In genomic region chr11:59273008-59273841, GRCh38 we compare ENCODE assay signal across 8 cellular contexts.
DNase-seq lines count a peak whose midpoint lies in the region; ATAC-seq and TF ChIP-seq lines count a peak whose summit lies in the region.

No MANE protein-coding gene starts in this region.

- ATAC-seq in GM19351 (IDR thresholded peaks at IDR 0.05; ENCODE audit: unreplicated experiment): peak; percentile 92
- ATAC-seq in HG03196 (IDR thresholded peaks at IDR 0.05; ENCODE audit: unreplicated experiment): peak; percentile 85
- peak; percentile 10 for ATAC-seq in activated CD8-positive, alpha-beta T cell treated with anti-CD3 and anti-CD28 coated beads for 36 hours

- no peaks in the 10 kb centered on the region for H3K27me3 ChIP-seq in MG63

- peaks cover 1% of the 10 kb centered on the region for H3K9me3 Mint-ChIP-seq in activated CD8-positive, alpha-beta T cell treated with anti-CD3 and anti-CD28 coated beads for 36 hours

- POLR2A ChIA-PET in activated CD8-positive, alpha-beta T cell treated with anti-CD3 and anti-CD28 coated beads for 36 hours (lab: Charles Lee): no interaction called here

- intact Hi-C loops in activated CD8-positive, alpha-beta T cell treated with anti-CD3 and anti-CD28 coated beads for 36 hours (cut with micrococcal nuclease): no loop called here

- no peaks in the 10 kb centered on the region for H3K9me3 ChIP-seq in MG63

- no peaks in the 10 kb centered on the region for H3K36me3 Mint-ChIP-seq in activated CD8-positive, alpha-beta T cell treated with anti-CD3 and anti-CD28 coated beads for 36 hours (ENCODE audit: low read depth)

- H3K27ac ChIP-seq in C4-2B: peak overlapping the region; percentile 94

- H3K27ac Mint-ChIP-seq in activated CD8-positive, alpha-beta T cell treated with anti-CD3 and anti-CD28 coated beads for 36 hours: no peak overlapping the region

- H3K4me3 ChIP-seq in MG63: no peak overlapping the region

- no peaks in the 10 kb centered on the region for H3K27me3 Mint-ChIP-seq in activated CD8-positive, alpha-beta T cell treated with anti-CD3 and anti-CD28 coated beads for 36 hours

- no peak overlapping the region for H3K4me3 Mint-ChIP-seq in activated CD8-positive, alpha-beta T cell treated with anti-CD3 and anti-CD28 coated beads for 36 hours

- TF ChIP-seq CTCF in C4-2B (conservative IDR thresholded peaks at IDR 0.05): no peak
- TF ChIP-seq CTCF in activated CD8-positive, alpha-beta T cell treated with anti-CD3 and anti-CD28 coated beads for 36 hours (IDR thresholded peaks at IDR 0.05): no peak

- peaks cover 23% of the 10 kb centered on the region for H3K4me1 Mint-ChIP-seq in activated CD8-positive, alpha-beta T cell treated with anti-CD3 and anti-CD28 coated beads for 36 hours (ENCODE audit: low read depth)

- no peaks in the 10 kb centered on the region for H3K36me3 ChIP-seq in MG63

- CTCF ChIA-PET in activated CD8-positive, alpha-beta T cell treated with anti-CD3 and anti-CD28 coated beads for 36 hours (lab: Charles Lee): interaction anchor here (1.1 to 1.9 kb wide), 2 partner anchors 87 to 102 kb away, joined by 3 to 8 read pairs; partner anchors contain the start of gene DTX4

- no peak for DNase-seq in activated CD8-positive, alpha-beta T cell treated with anti-CD3 and anti-CD28 coated beads for 36 hours
- DNase-seq in glomerular visceral epithelial cell (ENCODE audit: extremely low spot score) (no peak), A172 (ENCODE audit: low spot score) (no peak), MG63 (no peak), NCI-H1092 treated with DMSO at 0.1 percent for 48 hours (lab: John Stamatoyannopoulos, UW) (no peak)

Comparison
In these comparisons a context has a peak if more than half of its experiments do, and no peak if none do; other contexts are left out.
1. ATAC-seq: peak in every context shown above with its lines; median percentile 92 in GM19351; 85 in HG03196; 10 in activated CD8-positive, alpha-beta T cell treated with anti-CD3 and anti-CD28 coated beads for 36 hours.